Comparison of ENCODE assay signal across 8 cellular contexts in the genomic region with DNA sequence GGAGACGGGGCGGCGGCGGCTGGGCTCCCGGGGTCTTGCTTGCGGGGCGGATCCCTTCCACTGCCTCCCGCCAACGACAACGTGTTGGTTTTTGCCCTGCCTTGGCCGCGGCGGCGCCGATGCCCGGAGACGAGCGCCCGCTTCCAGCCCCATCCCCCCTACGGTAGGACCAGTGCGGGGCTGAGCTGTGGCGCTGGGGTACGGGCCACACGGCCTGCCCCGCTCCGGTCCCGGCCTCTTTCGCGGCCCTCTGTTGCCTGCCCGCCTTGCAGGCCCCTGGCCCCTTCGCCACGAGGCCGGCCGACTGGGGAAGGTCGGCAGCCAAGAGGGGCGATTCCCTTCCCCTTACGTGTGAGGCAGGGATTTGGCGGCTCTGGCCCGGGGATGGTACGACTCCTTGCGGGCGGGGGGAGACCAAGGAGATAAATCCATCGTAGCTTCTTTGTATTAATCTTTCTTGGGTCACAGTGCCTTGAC. TPM values are rescaled to one million over a fixed set of nuclear protein-coding genes. Genes with fewer than 3 reads are reported as not detected.
DNase-seq lines count a peak whose midpoint lies in the region; FAIRE-seq and TF ChIP-seq lines count a peak whose summit lies in the region.

No MANE protein-coding gene starts in this region.

- DNase-seq in DMS79 (lab: John Stamatoyannopoulos, UW), result peak; percentile 29
- no peak for DNase-seq in DMS79 treated with DMSO at 0.1 percent for 48 hours (lab: John Stamatoyannopoulos, UW)
- peak; percentile 13 for DNase-seq in HFFc6
- DNase-seq in NCI-H2227 treated with DMSO at 0.1 percent for 48 hours (lab: John Stamatoyannopoulos, UW), result peak; percentile 20
- DNase-seq in activated gamma-delta T cell treated with Interleukin-2 at 50 U/mL for 16 hours, result peak; percentile 14
- DNase-seq in foreskin melanocyte, result peak; percentile 21
- peak; percentile 37 for DNase-seq in urothelium cell line (ENCODE audit: low spot score)

- no peaks in the 10 kb centered on the region for H3K27me3 ChIP-seq in neutrophil

- peak overlapping the region; percentile 87 to 94 for H3K4me3 ChIP-seq in neutrophil (ENCODE audit: low read depth in 1 of 2, low read length in 1 of 2)

- peak overlapping the region; percentile 88 for H3K27ac ChIP-seq in neutrophil

- H3K27me3 Mint-ChIP-seq in HFFc6 (ENCODE audit: insufficient read depth), result no peaks in the 10 kb centered on the region

- H3K9me3 ChIP-seq in neutrophil, result no peaks in the 10 kb centered on the region

- no peak for FAIRE-seq in urothelium cell line (lab: Jason Lieb, UNC)

- H3K27ac Mint-ChIP-seq in HFFc6, result peak overlapping the region; percentile 88

- peaks cover 57% of the 10 kb centered on the region for H3K4me1 Mint-ChIP-seq in HFFc6 (ENCODE audit: low read depth)

- peaks cover 26% of the 10 kb centered on the region for H3K36me3 Mint-ChIP-seq in HFFc6 (ENCODE audit: low read depth)

- TF ChIP-seq CTCF in HFFc6 (IDR thresholded peaks at IDR 0.05) (no peak), neutrophil (IDR thresholded peaks at IDR 0.05) (no peak)

- H3K4me3 Mint-ChIP-seq in HFFc6, result peak overlapping the region; percentile 89

- peaks cover 12% of the 10 kb centered on the region for H3K36me3 ChIP-seq in neutrophil

- H3K4me1 ChIP-seq in neutrophil (ENCODE audit: control insufficient read depth in 1 of 2, insufficient read depth in 1 of 2, low read depth in 1 of 2, low read length in 1 of 2), result peaks cover 34 to 39% of the 10 kb centered on the region in 2 experiments

- H3K9me3 Mint-ChIP-seq in HFFc6, result no peaks in the 10 kb centered on the region

RNA-seq across cellular contexts. Expression of gene EIF4H, which starts 0.5 kb away (rescaled TPM):
- 100 to 1,000 TPM; 344 to 392 (median 380) TPM for total RNA-seq in HFFc6 (2021; fragmentation: NEBNext Ultra II Directional; extraction: Animal tissue kit (Norgen Biotek cat#: 25700))

RNA-seq across cellular contexts. Expression of gene LAT2, which starts 35.2 kb away (rescaled TPM):
- under 1 TPM; 0.28 to 0.78 (median 0.43) TPM for total RNA-seq in HFFc6 (2021; fragmentation: NEBNext Ultra II Directional; extraction: Animal tissue kit (Norgen Biotek cat#: 25700))
